Comparison of ENCODE assay signal across 8 cellular contexts in genomic region chr1:234607091-234608025, GRCh38. TPM values are rescaled to one million over a fixed set of nuclear protein-coding genes. Genes with fewer than 3 reads are reported as not detected.
A peak's percentile ranks its signal among the peaks of the same experiment; 100 is the strongest.
DNase-seq lines count a peak whose midpoint lies in the region; ATAC-seq, FAIRE-seq and TF ChIP-seq lines count a peak whose summit lies in the region.

No MANE protein-coding gene starts in this region.

- H3K23ac ChIP-seq in IMR-90 (ENCODE audit: low read depth, low read length) = peak overlapping the region; percentile 91

- in situ Hi-C loops in IMR-90 (cut with MboI; ENCODE audit: low sequenced_read_pairs) = loop anchor here (5.0 to 25.0 kb wide), 2 partner anchors 110 to 255 kb away; no protein-coding TSS in a partner anchor
- in situ Hi-C loops in HepG2 (cut with HindIII; ENCODE audit: extremely low pct_ligation_motif_present, low pct_unique_long_range_greater_than_20kb) = no loop called here

- WGBS in IMR-90 (ENCODE audit: extremely low coverage in 2 of 2, insufficient read length in 1 of 2), 2 experiments = 0% methylated on average over 6 of the region's 22 CpGs; no CpG with 5 or more reads in 1 of the 2 experiments
- 2% methylated on average over 17 of the region's 22 CpGs for WGBS in HepG2 (ENCODE audit: low lambda C conversion rate)

- peak overlapping the region; percentile 96 for H2BK5ac ChIP-seq in IMR-90 (ENCODE audit: low read depth, low read length, poor library complexity, severe bottlenecking)

- peak overlapping the region; percentile 66 for H2AK5ac ChIP-seq in IMR-90 (ENCODE audit: low read depth, low read length)

- H4K91ac ChIP-seq in IMR-90 (ENCODE audit: insufficient read depth, low read depth, low read length) = peak overlapping the region; percentile 45

- H4K20me1 ChIP-seq in IMR-90 (ENCODE audit: insufficient read depth, low read length) (peaks cover 36% of the 10 kb centered on the region), HepG2 (ENCODE audit: insufficient read depth, low read length) (peaks cover 9% of the 10 kb centered on the region; the same call in 1 of the 2 replicates)

- POLR2A ChIA-PET in IMR-90 (lab: Charles Lee; ENCODE audit: unreplicated experiment) = interaction anchor here (0.6 kb wide), 1 partner anchor 476 kb away, joined by 3 read pairs; no protein-coding TSS in a partner anchor
- POLR2A ChIA-PET in HepG2 (lab: Yijun Ruan, JAX) = interaction anchor here (0.6 to 4.5 kb wide), 16 partner anchors 9 to 466 kb away, joined by 3 to 190 read pairs (median 4); no protein-coding TSS in a partner anchor

- H3K79me2 ChIP-seq in HepG2 (ENCODE audit: insufficient read depth, low read length) = peaks cover 66% of the 10 kb centered on the region

- H3K4me1 ChIP-seq in IMR-90 (ENCODE audit: control insufficient read depth, insufficient read depth, low read length) (peaks cover 10% of the 10 kb centered on the region), breast epithelium (peaks cover 5 to 7% of the 10 kb centered on the region in 2 donors), HepG2 (ENCODE audit: insufficient read depth, low read length) (peaks cover 22% of the 10 kb centered on the region), subcutaneous abdominal adipose tissue (ENCODE audit: control insufficient read depth in 5 of 5, insufficient read depth in 5 of 5, low read length in 5 of 5) (peaks cover 22 to 79% (median 67%) of the 10 kb centered on the region in 5 donors)

- peak overlapping the region; percentile 68 for H2BK120ac ChIP-seq in IMR-90 (ENCODE audit: low read depth, low read length)

- H3K14ac ChIP-seq in IMR-90 (replicated peaks; ENCODE audit: low read depth, low read length) = peak overlapping the region; percentile 76

- peak overlapping the region in 1 of 2 experiments; percentile 56; a peak in 3 of 4 replicates for H4K8ac ChIP-seq in IMR-90 (ENCODE audit: low read depth in 2 of 2, low read length in 2 of 2)

- no peak for TF ChIP-seq EP300 in HepG2 (IDR thresholded peaks at IDR 0.05; ENCODE audit: low read depth in 2 of 2, low read length in 2 of 2)
- no peak for TF ChIP-seq EP300 in HepG2 (CRISPR knock-in tag; IDR thresholded peaks at IDR 0.05; ENCODE audit: borderline replicate concordance)

- peak; percentile 29; the same call in 1 of the 2 replicates for TF ChIP-seq RAD21 in IMR-90 (IDR thresholded peaks at IDR 0.05; ENCODE audit: low read length)
- no peak; the same call in 1 of the 2 replicates for TF ChIP-seq RAD21 in HepG2 (CRISPR knock-in tag; IDR thresholded peaks at IDR 0.05)

- dilution Hi-C loops in IMR-90 (cut with HindIII; ENCODE audit: low sequenced_read_pairs, unreplicated experiment) = no loop called here

- H3K27me3 ChIP-seq in IMR-90 (ENCODE audit: control insufficient read depth, insufficient read depth, low read length) = no peaks in the 10 kb centered on the region
- no peaks in the 10 kb centered on the region for H3K27me3 ChIP-seq in breast epithelium
- H3K27me3 ChIP-seq in HepG2 (ENCODE audit: control insufficient read depth in 1 of 2, insufficient read depth in 2 of 2, low read length in 2 of 2) = no peaks in the 10 kb centered on the region; a peak in 2 of 5 replicates
- no peaks in the 10 kb centered on the region for H3K27me3 ChIP-seq in subcutaneous abdominal adipose tissue (ENCODE audit: control insufficient read depth in 5 of 5, insufficient read depth in 4 of 5, low read length in 5 of 5)

- CTCF ChIA-PET in IMR-90 (lab: Yijun Ruan, JAX) = no interaction called here
- CTCF ChIA-PET in HepG2 (lab: Yijun Ruan, JAX; ENCODE audit: low intra/inter-chr PET ratio, low total read pairs) = no interaction called here

- H4K5ac ChIP-seq in IMR-90 (ENCODE audit: low read depth, low read length) = peak overlapping the region; percentile 84

- TF ChIP-seq CTCF in IMR-90 (conservative IDR thresholded peaks at IDR 0.05; ENCODE audit: low read depth, low read length) = 0 out of 2 replicates have a peak, but pooled peaks have one; percentile 18
- peak in 1 of 3 donors; percentile 20 for TF ChIP-seq CTCF in breast epithelium (IDR thresholded peaks at IDR 0.05)
- TF ChIP-seq CTCF in HepG2 (CRISPR knock-in tag; IDR thresholded peaks at IDR 0.05) = peak; percentile 40; the same call in 1 of the 2 replicates

- TF ChIP-seq POLR2A in IMR-90 (IDR thresholded peaks at IDR 0.05; ENCODE audit: low read depth, low read length) (peak; percentile 9; the same call in 1 of the 2 replicates), breast epithelium (IDR thresholded peaks at IDR 0.05) (no peak), HepG2 (IDR thresholded peaks at IDR 0.05; ENCODE audit: insufficient read depth in 1 of 2, low read depth in 2 of 2, low read length in 2 of 2) (no peak)

- H3K9ac ChIP-seq in IMR-90 (ENCODE audit: low read depth, low read length) = peak overlapping the region; percentile 91
- peak overlapping the region; percentile 97 for H3K9ac ChIP-seq in HepG2 (ENCODE audit: insufficient read depth, low read depth, low read length)
- H3K9ac ChIP-seq in subcutaneous abdominal adipose tissue (ENCODE audit: low read length in 5 of 5) = peak overlapping the region; percentile 83 to 93 (median 89)

- H3K79me1 ChIP-seq in IMR-90 (ENCODE audit: low read depth in 1 of 2, low read length in 2 of 2) = peaks cover 0 to 11% of the 10 kb centered on the region in 2 experiments; a peak in 2 of 4 replicates

- peak overlapping the region; percentile 63; the same call in 1 of the 2 replicates for H3K56ac ChIP-seq in IMR-90 (ENCODE audit: extremely low read depth, insufficient read depth, low read length)

- H3K36me3 ChIP-seq in IMR-90 (ENCODE audit: control insufficient read depth, insufficient read depth, low read length) (peaks cover 28% of the 10 kb centered on the region), breast epithelium (peaks cover 5% of the 10 kb centered on the region), HepG2 (replicated peaks in 1 of 2; ENCODE audit: control insufficient read depth in 1 of 2, insufficient read depth in 2 of 2, low read length in 2 of 2) (peaks cover 5 to 13% of the 10 kb centered on the region in 2 experiments), subcutaneous abdominal adipose tissue (ENCODE audit: control insufficient read depth in 5 of 5, insufficient read depth in 5 of 5, low read length in 5 of 5) (peaks cover 2 to 24% (median 13%) of the 10 kb centered on the region in 5 donors)

- intact Hi-C loops in IMR-90 (cut with micrococcal nuclease) (loop anchor here (1.0 kb wide), 1 partner anchor 476 kb away; no protein-coding TSS in a partner anchor), breast epithelium (cut with DNase I; ENCODE audit: low total_unique reads) (loop anchor here (2.0 to 10.0 kb wide), 4 partner anchors 73 to 475 kb away; no protein-coding TSS in a partner anchor), HepG2 (cut with micrococcal nuclease; ENCODE audit: unreplicated experiment) (loop anchor here (1.0 to 10.0 kb wide), 2 partner anchors 108 to 207 kb away; no protein-coding TSS in a partner anchor)

- peak overlapping the region; percentile 90 for H2AK9ac ChIP-seq in IMR-90 (replicated peaks; ENCODE audit: low read depth, low read length, poor library complexity)

- peak overlapping the region; percentile 13; the same call in 1 of the 3 replicates for H2BK15ac ChIP-seq in IMR-90 (ENCODE audit: low read depth, low read length)

- H3K9me3 ChIP-seq in IMR-90 (ENCODE audit: control insufficient read depth, insufficient read depth, low read length) (no peaks in the 10 kb centered on the region), breast epithelium (no peaks in the 10 kb centered on the region), HepG2 (ENCODE audit: low read length) (no peaks in the 10 kb centered on the region), subcutaneous abdominal adipose tissue (ENCODE audit: control insufficient read depth in 5 of 5, low read length in 5 of 5) (no peaks in the 10 kb centered on the region)

- H3K4ac ChIP-seq in IMR-90 (ENCODE audit: low read depth, low read length) = peak overlapping the region; percentile 86

- 0 out of 2 replicates have a peak overlapping the region, but pooled peaks have one; percentile 3 for H2BK20ac ChIP-seq in IMR-90 (ENCODE audit: low read depth, low read length)

- ATAC-seq in IMR-90 (ENCODE audit: low read depth) (no peak), HepG2 (no peak)

- BruUV-seq in IMR-90 (replicated peaks; lab: Mats Ljungman, UMichigan) (no TSS peak), HepG2 (replicated peaks; lab: Mats Ljungman, UMichigan) (TSS peak; percentile 27)

- DNase-seq in COR-L47 (lab: John Stamatoyannopoulos, UW) (peak; percentile 83), IMR-90 (no peak), SHP77 treated with DMSO at 0.1 percent for 48 hours (lab: John Stamatoyannopoulos, UW) (peak; percentile 53), breast epithelium (ENCODE audit: low spot score in 2 of 2) (no peak), HepG2 (ENCODE audit: low spot score) (peak; percentile 64), HuH-7 (ENCODE audit: low spot score) (no peak)
- no peak for DNase-seq in stimulated activated naive CD4-positive, alpha-beta T cell treated with Interleukin-2 at 50 U/mL for 16 hours (lab: John Stamatoyannopoulos, UW)

- H3K27ac ChIP-seq in IMR-90 (ENCODE audit: insufficient read depth, low read length) = peak overlapping the region; percentile 95
- peak overlapping the region; percentile 98 to 99 for H3K27ac ChIP-seq in breast epithelium
- H3K27ac ChIP-seq in HepG2 (ENCODE audit: extremely low read length, insufficient read depth, low read length) = peak overlapping the region; percentile 100
- peak overlapping the region; percentile 99 for H3K27ac ChIP-seq in subcutaneous abdominal adipose tissue (ENCODE audit: low read depth, low read length)

- peak; percentile 47 for FAIRE-seq in HepG2 (lab: Jason Lieb, UNC)

- H3K4me2 ChIP-seq in IMR-90 (ENCODE audit: low read depth, low read length) = peak overlapping the region; percentile 90
- H3K4me2 ChIP-seq in HepG2 (ENCODE audit: low read depth, low read length) = peak overlapping the region; percentile 85

- H3K4me3 ChIP-seq in IMR-90 (ENCODE audit: insufficient read depth, low read depth, low read length) (peak overlapping the region; percentile 76), breast epithelium (peak overlapping the region; percentile 77 to 90 (median 80)), HepG2 (replicated peaks in 1 of 3; ENCODE audit: insufficient read depth in 1 of 3, low read depth in 2 of 3, low read length in 3 of 3) (peak overlapping the region; percentile 87 to 91 (median 89)), subcutaneous abdominal adipose tissue (ENCODE audit: low read depth in 1 of 5, low read length in 5 of 5) (peak overlapping the region; percentile 81 to 96 (median 86))

- no peaks in the 10 kb centered on the region for H3K9me1 ChIP-seq in IMR-90 (ENCODE audit: insufficient read depth, low read length)

- peak overlapping the region; percentile 97 for H3K18ac ChIP-seq in IMR-90 (ENCODE audit: low read depth, low read length)

- H2AFZ ChIP-seq in IMR-90 (replicated peaks; ENCODE audit: low read length, poor library complexity) (peak overlapping the region; percentile 12), HepG2 (ENCODE audit: low read length) (no peak overlapping the region)

RNA-seq across cellular contexts. Expression of gene IRF2BP2, which starts 2.6 kb away (rescaled TPM):
- total RNA-seq in IMR-90 (2012; rRNA removed) (37.2 and 47.0 TPM in 2 replicates), breast epithelium (100 to 1,000 TPM in 1 of 3 donors, 10 to 100 TPM in 2; 60.3 to 108 (median 84.9) TPM), HepG2 (2016; rRNA removed; fragmentation: Illumina TruSeq; extraction: Trizol) (127 and 147 TPM in 2 replicates)
- polyA plus RNA-seq in IMR-90 (2012; rRNA removed) (56.5 and 66.6 TPM in 2 replicates), HepG2 (2011; rRNA removed) (140 and 180 TPM in 2 replicates)
- polyA plus RNA-seq in IMR-90 (2012; cell fraction: cytosol; rRNA removed) = 12.6 and 82.3 TPM in 2 replicates
- 216 and 242 TPM in 2 replicates for polyA plus RNA-seq in IMR-90 (2012; cell fraction: nucleus; rRNA removed; ENCODE audit: low replicate concordance)
- total RNA-seq in HepG2 (2016; cell fraction: cytosol; rRNA removed; fragmentation: Illumina TruSeq; extraction: Trizol; ENCODE audit: low read depth) = 25.1 and 26.8 TPM in 2 replicates
- total RNA-seq in HepG2 (2016; cell fraction: insoluble cytoplasmic fraction; rRNA removed; fragmentation: Illumina TruSeq; extraction: Trizol) = 104 and 154 TPM in 2 replicates
- total RNA-seq in HepG2 (2016; cell fraction: membrane; rRNA removed; fragmentation: Illumina TruSeq; extraction: Trizol) = 85.2 and 85.5 TPM in 2 replicates
- total RNA-seq in HepG2 (2016; cell fraction: nucleus; rRNA removed; fragmentation: Illumina TruSeq; extraction: Trizol) = 132 and 141 TPM in 2 replicates
- polyA plus RNA-seq in HepG2 (2011; cell fraction: cytosol; rRNA removed) = 82.1 and 111 TPM in 2 replicates
- polyA plus RNA-seq in HepG2 (2011; cell fraction: nucleus; rRNA removed) = 491 and 557 TPM in 2 replicates
- polyA plus RNA-seq in HepG2 (2012) = 136 and 153 TPM in 2 replicates
- 22.4 and 23.1 TPM in 2 replicates for polyA plus RNA-seq in HepG2 (2016; cell fraction: cytosol; fragmentation: Illumina TruSeq; extraction: Trizol; ENCODE audit: low read depth)
- 127 and 168 TPM in 2 replicates for polyA plus RNA-seq in HepG2 (2016; cell fraction: insoluble cytoplasmic fraction; fragmentation: Illumina TruSeq; extraction: Trizol; ENCODE audit: low read depth)
- 58.5 and 65.6 TPM in 2 replicates for polyA plus RNA-seq in HepG2 (2016; cell fraction: membrane; fragmentation: Illumina TruSeq; extraction: Trizol; ENCODE audit: low read depth)
- polyA plus RNA-seq in HepG2 (2016; cell fraction: nucleus; fragmentation: Illumina TruSeq; extraction: Trizol; ENCODE audit: insufficient read depth, low read depth) = 293 and 322 TPM in 2 replicates
- polyA minus RNA-seq in HepG2 (2011; rRNA and poly(A)+ RNA removed; ENCODE audit: low replicate concordance) = 43.4 and 196 TPM in 2 replicates
- polyA minus RNA-seq in HepG2 (2011; cell fraction: cytosol; rRNA and poly(A)+ RNA removed) = 155 and 170 TPM in 2 replicates
- 115 and 118 TPM in 2 replicates for polyA minus RNA-seq in HepG2 (2011; cell fraction: nucleus; rRNA and poly(A)+ RNA removed)

Comparison
In these comparisons a context has a peak if more than half of its experiments do, and no peak if none do; other contexts are left out.
1. DNase-seq: peak in COR-L47 (single experiment), SHP77 treated with DMSO at 0.1 percent for 48 hours (single experiment) and HepG2 (single experiment); none in IMR-90 (single experiment), breast epithelium (0 of 2), HuH-7 (single experiment) and stimulated activated naive CD4-positive, alpha-beta T cell treated with Interleukin-2 at 50 U/mL for 16 hours (single experiment).
2. Peak in every context shown above with its lines, with median percentiles within 50 percentile points of each other: H3K27ac ChIP-seq, H3K4me3 ChIP-seq and H3K9ac ChIP-seq.